In the genomic region with DNA sequence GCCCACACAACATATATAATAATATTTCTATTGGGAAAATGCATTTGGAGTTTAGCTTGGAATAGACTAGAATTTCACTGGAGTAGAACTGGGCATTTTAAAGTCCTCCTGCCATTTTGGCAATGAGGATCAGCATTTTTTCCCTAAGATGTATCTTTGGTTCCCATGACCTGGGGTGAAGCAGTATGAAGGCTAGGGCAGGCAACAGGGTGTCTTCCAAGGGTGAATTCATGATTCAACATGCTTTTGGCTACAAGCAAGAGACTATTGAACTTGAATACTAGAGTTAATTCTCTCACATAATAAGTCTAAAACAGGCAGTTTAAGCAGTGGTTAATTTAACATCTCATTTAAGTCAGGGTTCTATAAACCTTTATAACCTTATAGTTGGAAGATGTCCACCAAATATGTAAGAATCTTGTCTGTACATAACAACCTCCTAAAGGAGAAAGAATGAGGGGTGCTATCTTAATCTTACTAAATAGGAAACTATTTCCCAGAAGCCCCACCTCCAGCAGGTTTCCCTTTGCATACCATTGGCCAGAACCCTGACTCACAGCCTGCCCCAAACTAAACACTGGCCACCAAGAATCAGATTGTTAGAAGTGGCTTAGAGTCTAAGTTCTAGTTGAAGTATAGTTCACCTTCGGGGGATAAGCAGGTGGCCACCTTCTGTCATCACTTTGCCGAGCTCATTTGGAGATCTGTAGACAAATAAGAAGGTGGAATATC, we compare ENCODE assay signal across 1 cellular context.
TF ChIP-seq lines count a peak whose summit lies in the region.

No MANE protein-coding gene starts in this region.

TF ChIP-seq in K562, 482 proteins besides CTCF, POLR2A, EP300 and RAD21 (continued from another document):
- TF ChIP-seq, protein P1, sequence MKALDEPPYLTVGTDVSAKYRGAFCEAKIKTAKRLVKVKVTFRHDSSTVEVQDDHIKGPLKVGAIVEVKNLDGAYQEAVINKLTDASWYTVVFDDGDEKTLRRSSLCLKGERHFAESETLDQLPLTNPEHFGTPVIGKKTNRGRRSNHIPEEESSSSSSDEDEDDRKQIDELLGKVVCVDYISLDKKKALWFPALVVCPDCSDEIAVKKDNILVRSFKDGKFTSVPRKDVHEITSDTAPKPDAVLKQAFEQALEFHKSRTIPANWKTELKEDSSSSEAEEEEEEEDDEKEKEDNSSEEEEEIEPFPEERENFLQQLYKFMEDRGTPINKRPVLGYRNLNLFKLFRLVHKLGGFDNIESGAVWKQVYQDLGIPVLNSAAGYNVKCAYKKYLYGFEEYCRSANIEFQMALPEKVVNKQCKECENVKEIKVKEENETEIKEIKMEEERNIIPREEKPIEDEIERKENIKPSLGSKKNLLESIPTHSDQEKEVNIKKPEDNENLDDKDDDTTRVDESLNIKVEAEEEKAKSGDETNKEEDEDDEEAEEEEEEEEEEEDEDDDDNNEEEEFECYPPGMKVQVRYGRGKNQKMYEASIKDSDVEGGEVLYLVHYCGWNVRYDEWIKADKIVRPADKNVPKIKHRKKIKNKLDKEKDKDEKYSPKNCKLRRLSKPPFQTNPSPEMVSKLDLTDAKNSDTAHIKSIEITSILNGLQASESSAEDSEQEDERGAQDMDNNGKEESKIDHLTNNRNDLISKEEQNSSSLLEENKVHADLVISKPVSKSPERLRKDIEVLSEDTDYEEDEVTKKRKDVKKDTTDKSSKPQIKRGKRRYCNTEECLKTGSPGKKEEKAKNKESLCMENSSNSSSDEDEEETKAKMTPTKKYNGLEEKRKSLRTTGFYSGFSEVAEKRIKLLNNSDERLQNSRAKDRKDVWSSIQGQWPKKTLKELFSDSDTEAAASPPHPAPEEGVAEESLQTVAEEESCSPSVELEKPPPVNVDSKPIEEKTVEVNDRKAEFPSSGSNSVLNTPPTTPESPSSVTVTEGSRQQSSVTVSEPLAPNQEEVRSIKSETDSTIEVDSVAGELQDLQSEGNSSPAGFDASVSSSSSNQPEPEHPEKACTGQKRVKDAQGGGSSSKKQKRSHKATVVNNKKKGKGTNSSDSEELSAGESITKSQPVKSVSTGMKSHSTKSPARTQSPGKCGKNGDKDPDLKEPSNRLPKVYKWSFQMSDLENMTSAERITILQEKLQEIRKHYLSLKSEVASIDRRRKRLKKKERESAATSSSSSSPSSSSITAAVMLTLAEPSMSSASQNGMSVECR (CRISPR knock-in tag; IDR thresholded peaks at IDR 0.05): no peak
- TF ChIP-seq POLR2AphosphoS5 (IDR thresholded peaks at IDR 0.05; ENCODE audit: control insufficient read depth, insufficient read depth, low read depth, low read length) (peak; percentile 81), TBP (optimal IDR thresholded peaks at IDR 0.05; ENCODE audit: low read depth, low read length) (peak; percentile 59), PML (IDR thresholded peaks at IDR 0.05; ENCODE audit: low read length) (peak; percentile 90)
- TF ChIP-seq, protein P2, sequence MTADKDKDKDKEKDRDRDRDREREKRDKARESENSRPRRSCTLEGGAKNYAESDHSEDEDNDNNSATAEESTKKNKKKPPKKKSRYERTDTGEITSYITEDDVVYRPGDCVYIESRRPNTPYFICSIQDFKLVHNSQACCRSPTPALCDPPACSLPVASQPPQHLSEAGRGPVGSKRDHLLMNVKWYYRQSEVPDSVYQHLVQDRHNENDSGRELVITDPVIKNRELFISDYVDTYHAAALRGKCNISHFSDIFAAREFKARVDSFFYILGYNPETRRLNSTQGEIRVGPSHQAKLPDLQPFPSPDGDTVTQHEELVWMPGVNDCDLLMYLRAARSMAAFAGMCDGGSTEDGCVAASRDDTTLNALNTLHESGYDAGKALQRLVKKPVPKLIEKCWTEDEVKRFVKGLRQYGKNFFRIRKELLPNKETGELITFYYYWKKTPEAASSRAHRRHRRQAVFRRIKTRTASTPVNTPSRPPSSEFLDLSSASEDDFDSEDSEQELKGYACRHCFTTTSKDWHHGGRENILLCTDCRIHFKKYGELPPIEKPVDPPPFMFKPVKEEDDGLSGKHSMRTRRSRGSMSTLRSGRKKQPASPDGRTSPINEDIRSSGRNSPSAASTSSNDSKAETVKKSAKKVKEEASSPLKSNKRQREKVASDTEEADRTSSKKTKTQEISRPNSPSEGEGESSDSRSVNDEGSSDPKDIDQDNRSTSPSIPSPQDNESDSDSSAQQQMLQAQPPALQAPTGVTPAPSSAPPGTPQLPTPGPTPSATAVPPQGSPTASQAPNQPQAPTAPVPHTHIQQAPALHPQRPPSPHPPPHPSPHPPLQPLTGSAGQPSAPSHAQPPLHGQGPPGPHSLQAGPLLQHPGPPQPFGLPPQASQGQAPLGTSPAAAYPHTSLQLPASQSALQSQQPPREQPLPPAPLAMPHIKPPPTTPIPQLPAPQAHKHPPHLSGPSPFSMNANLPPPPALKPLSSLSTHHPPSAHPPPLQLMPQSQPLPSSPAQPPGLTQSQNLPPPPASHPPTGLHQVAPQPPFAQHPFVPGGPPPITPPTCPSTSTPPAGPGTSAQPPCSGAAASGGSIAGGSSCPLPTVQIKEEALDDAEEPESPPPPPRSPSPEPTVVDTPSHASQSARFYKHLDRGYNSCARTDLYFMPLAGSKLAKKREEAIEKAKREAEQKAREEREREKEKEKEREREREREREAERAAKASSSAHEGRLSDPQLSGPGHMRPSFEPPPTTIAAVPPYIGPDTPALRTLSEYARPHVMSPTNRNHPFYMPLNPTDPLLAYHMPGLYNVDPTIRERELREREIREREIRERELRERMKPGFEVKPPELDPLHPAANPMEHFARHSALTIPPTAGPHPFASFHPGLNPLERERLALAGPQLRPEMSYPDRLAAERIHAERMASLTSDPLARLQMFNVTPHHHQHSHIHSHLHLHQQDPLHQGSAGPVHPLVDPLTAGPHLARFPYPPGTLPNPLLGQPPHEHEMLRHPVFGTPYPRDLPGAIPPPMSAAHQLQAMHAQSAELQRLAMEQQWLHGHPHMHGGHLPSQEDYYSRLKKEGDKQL (CRISPR knock-in tag; IDR thresholded peaks at IDR 0.05; ENCODE audit: borderline replicate concordance): no peak
